Comparison of ENCODE assay signal across 22 cellular contexts in the genomic region with DNA sequence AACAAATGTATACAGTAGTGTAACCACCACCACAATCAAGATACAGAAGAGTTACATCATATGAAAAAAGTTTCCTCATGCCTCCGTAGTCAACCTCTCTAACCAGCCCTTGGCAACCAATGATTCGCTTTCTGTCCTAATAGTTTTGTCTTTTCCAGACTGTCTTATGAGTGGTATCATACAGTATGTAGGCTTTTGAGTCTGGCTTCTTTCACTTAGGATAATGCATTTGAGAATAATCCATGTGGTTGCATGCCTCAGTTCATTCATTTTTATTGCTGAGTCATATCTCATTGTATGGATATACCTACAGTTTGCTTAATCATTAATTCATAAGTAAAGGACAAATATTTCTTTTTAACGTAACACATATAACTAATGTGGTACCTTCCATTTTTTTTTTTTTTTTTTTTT.
DNase-seq lines count a peak whose midpoint lies in the region; ATAC-seq, FAIRE-seq and TF ChIP-seq lines count a peak whose summit lies in the region.
"Had no signal": no experiment of that assay in that cellular context is flagged by ENCODE, and none has a peak within 500 bp of the region (broad histone marks: within the 10 kb centered on the region; RNA-seq: fewer than 3 reads in every experiment).

No MANE protein-coding gene starts in this region.

- no peak overlapping the region for H2BK20ac ChIP-seq in H9 (ENCODE audit: low read depth, low read length, poor library complexity, severe bottlenecking)

- no peak overlapping the region for H2BK120ac ChIP-seq in H9 (ENCODE audit: low read depth, low read length, poor library complexity, severe bottlenecking)

- H3K36me3 ChIP-seq in OCI-LY3 (replicated peaks; ENCODE audit: low read depth, low read length), result peaks cover 45% of the 10 kb centered on the region
- H3K36me3 ChIP-seq in smooth muscle cell (ENCODE audit: low read depth), result no peaks in the 10 kb centered on the region
- no peaks in the 10 kb centered on the region for H3K36me3 ChIP-seq in CD8-positive, alpha-beta T cell (ENCODE audit: insufficient read depth, low read length)
- no peaks in the 10 kb centered on the region for H3K36me3 ChIP-seq in pancreas
- H3K36me3 ChIP-seq: heart left ventricle, neutrophil, right atrium auricular region had no signal

- peaks cover 44% of the 10 kb centered on the region for H3K4me1 Mint-ChIP-seq in activated naive CD8-positive, alpha-beta T cell (ENCODE audit: low read depth)
- peaks cover 47% of the 10 kb centered on the region for H3K4me1 Mint-ChIP-seq in activated naive CD8-positive, alpha-beta T cell treated with anti-CD3 and anti-CD28 coated beads for 36 hours
- H3K4me1 Mint-ChIP-seq in CD8-positive, alpha-beta T cell (ENCODE audit: low read depth), result peaks cover 37% of the 10 kb centered on the region
- peaks cover 22 to 25% of the 10 kb centered on the region in 2 experiments for H3K4me1 Mint-ChIP-seq in H9

- CTCF ChIA-PET in CD8-positive, alpha-beta T cell (lab: Charles Lee), result interaction anchor here (1.3 kb wide), 1 partner anchor 44 kb away, joined by 4 read pairs; no protein-coding TSS in a partner anchor

- H3K9ac ChIP-seq in OCI-LY3 (ENCODE audit: low read length) (no peak overlapping the region), smooth muscle cell (ENCODE audit: low read depth) (no peak overlapping the region), H9 (ENCODE audit: extremely low read depth, insufficient read length, low read length) (no peak overlapping the region)

- no peak overlapping the region for H2BK5ac ChIP-seq in H9 (ENCODE audit: insufficient read length, low read length)

- no peak overlapping the region for H3K4me3 Mint-ChIP-seq in activated naive CD8-positive, alpha-beta T cell
- H3K4me3 Mint-ChIP-seq in activated naive CD8-positive, alpha-beta T cell treated with anti-CD3 and anti-CD28 coated beads for 36 hours, result no peak overlapping the region
- no peak overlapping the region for H3K4me3 Mint-ChIP-seq in CD8-positive, alpha-beta T cell
- no peak overlapping the region for H3K4me3 Mint-ChIP-seq in H9
- H3K4me3 Mint-ChIP-seq: activated CD8-positive, alpha-beta T cell treated with anti-CD3 and anti-CD28 coated beads for 36 hours; GM23338 had no signal

- H3K4me1 ChIP-seq in OCI-LY3 (ENCODE audit: low read length) (peaks cover 33% of the 10 kb centered on the region), smooth muscle cell (ENCODE audit: low read depth) (no peaks in the 10 kb centered on the region), pancreas (no peaks in the 10 kb centered on the region), H9 (ENCODE audit: insufficient read depth, low read length) (peaks cover 2% of the 10 kb centered on the region; the same call in 1 of the 2 replicates)
- H3K4me1 ChIP-seq in CD8-positive, alpha-beta T cell (ENCODE audit: insufficient read depth, low read length), result peaks cover 30% of the 10 kb centered on the region
- H3K4me1 ChIP-seq: right atrium auricular region had no signal

- H3K18ac ChIP-seq in H9 (ENCODE audit: insufficient read length, low read depth, low read length), result no peak overlapping the region

- no peak for ATAC-seq in CD8-positive, alpha-beta T cell
- no peak for ATAC-seq in pancreas
- ATAC-seq: activated CD8-positive, alpha-beta T cell treated with anti-CD3 and anti-CD28 coated beads for 36 hours; GM23338; heart left ventricle had no signal

- H3K14ac ChIP-seq in H9 (ENCODE audit: insufficient read depth, low read length), result no peak overlapping the region

- H3K27ac Mint-ChIP-seq in activated naive CD8-positive, alpha-beta T cell, result peak overlapping the region; percentile 41
- no peak overlapping the region for H3K27ac Mint-ChIP-seq in activated naive CD8-positive, alpha-beta T cell treated with anti-CD3 and anti-CD28 coated beads for 36 hours
- no peak overlapping the region for H3K27ac Mint-ChIP-seq in CD8-positive, alpha-beta T cell
- H3K27ac Mint-ChIP-seq in H9, result no peak overlapping the region
- H3K27ac Mint-ChIP-seq: activated CD8-positive, alpha-beta T cell treated with anti-CD3 and anti-CD28 coated beads for 36 hours; GM23338 had no signal

- no peak overlapping the region for H2AK5ac ChIP-seq in H9 (ENCODE audit: insufficient read length, low read length)

- H3K79me2 ChIP-seq in OCI-LY3 (ENCODE audit: low read length) (peaks cover 100% of the 10 kb centered on the region), smooth muscle cell (ENCODE audit: low read depth) (no peaks in the 10 kb centered on the region), H9 (ENCODE audit: insufficient read depth, low read length) (no peaks in the 10 kb centered on the region)

- H3K36me3 Mint-ChIP-seq in activated naive CD8-positive, alpha-beta T cell, result peaks cover 2% of the 10 kb centered on the region
- H3K36me3 Mint-ChIP-seq in activated naive CD8-positive, alpha-beta T cell treated with anti-CD3 and anti-CD28 coated beads for 36 hours, result no peaks in the 10 kb centered on the region
- H3K36me3 Mint-ChIP-seq in CD8-positive, alpha-beta T cell, result peaks cover 3% of the 10 kb centered on the region
- no peaks in the 10 kb centered on the region for H3K36me3 Mint-ChIP-seq in H9 (ENCODE audit: insufficient read depth in 1 of 3, low read depth in 3 of 3)

- no peak overlapping the region for H3K23ac ChIP-seq in H9 (ENCODE audit: insufficient read length, low read depth, low read length)

- no peak overlapping the region for H3T11ph ChIP-seq in H9 (ENCODE audit: low read length)

- H3K4me3 ChIP-seq in OCI-LY3 (ENCODE audit: low read length), result no peak overlapping the region
- H3K4me3 ChIP-seq in smooth muscle cell, result no peak overlapping the region
- H3K4me3 ChIP-seq in CD8-positive, alpha-beta T cell (ENCODE audit: low read depth, low read length), result no peak overlapping the region
- no peak overlapping the region for H3K4me3 ChIP-seq in pancreas
- H3K4me3 ChIP-seq: GM23338, heart left ventricle, right atrium auricular region had no signal

- H3K4me2 ChIP-seq in OCI-LY3 (ENCODE audit: low read length), result no peak overlapping the region
- H3K4me2 ChIP-seq in smooth muscle cell, result no peak overlapping the region
- H3K4me2 ChIP-seq in H9 (ENCODE audit: insufficient read depth, insufficient read length, low read length), result no peak overlapping the region
- H3K4me2 ChIP-seq: GM23338 had no signal

- H3K27ac ChIP-seq in OCI-LY3 (ENCODE audit: low read length) (peak overlapping the region; percentile 23; the same call in 1 of the 2 replicates), smooth muscle cell (ENCODE audit: low read depth) (peak overlapping the region; percentile 67), pancreas (no peak overlapping the region), H9 (ENCODE audit: insufficient read length, low read depth, low read length) (no peak overlapping the region)
- H3K27ac ChIP-seq in CD8-positive, alpha-beta T cell (ENCODE audit: low read depth, low read length), result no peak overlapping the region
- H3K27ac ChIP-seq: heart left ventricle, neutrophil, right atrium auricular region had no signal

- no peak overlapping the region for H2AFZ ChIP-seq in OCI-LY3 (ENCODE audit: low read depth, low read length)
- no peak overlapping the region for H2AFZ ChIP-seq in smooth muscle cell (ENCODE audit: low read depth)
- no peak overlapping the region for H2AFZ ChIP-seq in H9 (ENCODE audit: low read length)
- H2AFZ ChIP-seq: GM23338 had no signal

- WGBS in smooth muscle cell (ENCODE audit: low lambda C conversion rate), result 48% methylated on average over 3 of the region's 3 CpGs
- 61 to 76% methylated on average over 3 of the region's 3 CpGs for WGBS in pancreas, 2 donors
- WGBS in H9 (ENCODE audit: extremely low coverage, insufficient read length, low lambda C conversion rate), result no CpG with 5 or more reads among the region's 3 CpGs

- no peak overlapping the region for H3K4ac ChIP-seq in H9 (ENCODE audit: low read depth, low read length)

- H3K9me3 Mint-ChIP-seq in activated naive CD8-positive, alpha-beta T cell (ENCODE audit: low read depth), result no peaks in the 10 kb centered on the region
- no peaks in the 10 kb centered on the region for H3K9me3 Mint-ChIP-seq in activated naive CD8-positive, alpha-beta T cell treated with anti-CD3 and anti-CD28 coated beads for 36 hours
- no peaks in the 10 kb centered on the region for H3K9me3 Mint-ChIP-seq in CD8-positive, alpha-beta T cell
- no peaks in the 10 kb centered on the region; a peak in 1 of 5 replicates for H3K9me3 Mint-ChIP-seq in H9
- H3K9me3 Mint-ChIP-seq: activated CD8-positive, alpha-beta T cell treated with anti-CD3 and anti-CD28 coated beads for 36 hours; GM23338 had no signal

- no peak overlapping the region for H4K5ac ChIP-seq in H9 (ENCODE audit: insufficient read length, low read depth, low read length)

- H3K27me3 ChIP-seq in OCI-LY3 (ENCODE audit: low read depth, low read length) (no peaks in the 10 kb centered on the region), smooth muscle cell (ENCODE audit: low read depth) (no peaks in the 10 kb centered on the region), pancreas (peaks cover 0 to 4% (median 0%) of the 10 kb centered on the region in 4 donors), H9 (ENCODE audit: insufficient read depth, low read length) (no peaks in the 10 kb centered on the region)
- no peaks in the 10 kb centered on the region for H3K27me3 ChIP-seq in CD8-positive, alpha-beta T cell (ENCODE audit: insufficient read depth, low read length)
- H3K27me3 ChIP-seq: neutrophil, right atrium auricular region had no signal

- H4K91ac ChIP-seq in H9 (ENCODE audit: insufficient read length, low read depth, low read length), result no peak overlapping the region

- H3K9me3 ChIP-seq in OCI-LY3 (ENCODE audit: insufficient read depth, low read length) (no peaks in the 10 kb centered on the region), smooth muscle cell (replicated peaks; ENCODE audit: low read depth) (no peaks in the 10 kb centered on the region), pancreas (no peaks in the 10 kb centered on the region), H9 (ENCODE audit: control insufficient read depth, low read depth, low read length) (no peaks in the 10 kb centered on the region)
- H3K9me3 ChIP-seq in CD8-positive, alpha-beta T cell (ENCODE audit: low read length), result no peaks in the 10 kb centered on the region
- H3K9me3 ChIP-seq: heart left ventricle, neutrophil, right atrium auricular region had no signal

- H3K79me1 ChIP-seq in H9 (ENCODE audit: insufficient read depth, low read depth, low read length, poor library complexity, severe bottlenecking), result no peaks in the 10 kb centered on the region

- no peak for DNase-seq in activated naive CD8-positive, alpha-beta T cell treated with anti-CD3 and anti-CD28 coated beads for 36 hours
- DNase-seq in dedifferentiated amniotic fluid mesenchymal stem cell (ENCODE audit: extremely low spot score), result peak; percentile 20
- no peak for DNase-seq in smooth muscle cell (lab: John Stamatoyannopoulos, UW; ENCODE audit: unreplicated experiment)
- DNase-seq in CD8-positive, alpha-beta T cell, result no peak
- no peak for DNase-seq in pancreas
- DNase-seq in H9, result no peak
- DNase-seq: activated CD8-positive, alpha-beta T cell treated with anti-CD3 and anti-CD28 coated beads for 36 hours; amniotic stem cell; COR-L47; heart left ventricle; islet precursor cell; Kasumi-1; NCI-H1694; NCI-H510A treated with DMSO at 0.1 percent for 48 hours; stimulated activated CD4-positive, alpha-beta T cell treated with anti-CD3 and anti-CD28 coated beads, Interleukin-1b, Interleukin-23, amount 100 ng/mL, for 48 hours; SW 1271 had no signal

- TF ChIP-seq CTCF in OCI-LY3 (IDR thresholded peaks at IDR 0.05; ENCODE audit: low read depth, low read length) (no peak), smooth muscle cell (IDR thresholded peaks at IDR 0.05; ENCODE audit: borderline replicate concordance, insufficient read depth, poor library complexity, severe bottlenecking) (no peak), pancreas (IDR thresholded peaks at IDR 0.05) (no peak), H9 (conservative IDR thresholded peaks at IDR 0.05) (no peak)
- no peak for TF ChIP-seq CTCF in CD8-positive, alpha-beta T cell (IDR thresholded peaks at IDR 0.05)

- FAIRE-seq in pancreas (lab: Jason Lieb, UNC), result no peak
- FAIRE-seq: endothelial cell of umbilical vein had no signal

- no peak overlapping the region for H3K56ac ChIP-seq in H9 (ENCODE audit: insufficient read length, low read depth, low read length)

- peaks cover 3% of the 10 kb centered on the region for H3F3A ChIP-seq in smooth muscle cell (ENCODE audit: low read depth)

- intact Hi-C loops in CD8-positive, alpha-beta T cell (cut with DNase I, micrococcal nuclease), result no loop called here
- intact Hi-C loops in pancreas (cut with DNase I), result no loop called here

- H2BK12ac ChIP-seq in H9 (ENCODE audit: insufficient read length, low read depth, low read length), result no peak overlapping the region

- no peak overlapping the region for H2BK15ac ChIP-seq in H9 (ENCODE audit: low read depth, low read length)

- no peaks in the 10 kb centered on the region for H3K27me3 Mint-ChIP-seq in activated naive CD8-positive, alpha-beta T cell
- no peaks in the 10 kb centered on the region for H3K27me3 Mint-ChIP-seq in activated naive CD8-positive, alpha-beta T cell treated with anti-CD3 and anti-CD28 coated beads for 36 hours
- H3K27me3 Mint-ChIP-seq in CD8-positive, alpha-beta T cell (ENCODE audit: low read depth), result no peaks in the 10 kb centered on the region
- H3K27me3 Mint-ChIP-seq in H9 (ENCODE audit: low read depth), result no peaks in the 10 kb centered on the region
- H3K27me3 Mint-ChIP-seq: activated CD8-positive, alpha-beta T cell treated with anti-CD3 and anti-CD28 coated beads for 36 hours had no signal

- H3K23me2 ChIP-seq in H9 (ENCODE audit: insufficient read length, low read depth, low read length, poor library complexity, severe bottlenecking), result no peaks in the 10 kb centered on the region

- H4K20me1 ChIP-seq in OCI-LY3 (ENCODE audit: insufficient read depth, low read length) (peaks cover 94% of the 10 kb centered on the region), smooth muscle cell (ENCODE audit: low read depth) (no peaks in the 10 kb centered on the region), H9 (ENCODE audit: control insufficient read depth, insufficient read depth, insufficient read length) (no peaks in the 10 kb centered on the region)

- POLR2A ChIA-PET in CD8-positive, alpha-beta T cell (lab: Charles Lee), result no interaction called here

- H4K8ac ChIP-seq in H9 (replicated peaks; ENCODE audit: insufficient read length, low read depth, low read length), result no peak overlapping the region

Comparison
In these comparisons a context has a peak if more than half of its experiments do, and no peak if none do; other contexts are left out.
1. H3K27ac ChIP-seq: peak in OCI-LY3 (single experiment) and smooth muscle cell (single experiment); none in CD8-positive, alpha-beta T cell (single experiment), pancreas (0 of 4) and H9 (single experiment).